ENCODE assay signal across 14 cellular contexts in genomic region chr9:4674783-4675182, GRCh38. TPM values are rescaled to one million over a fixed set of nuclear protein-coding genes. Genes with fewer than 3 reads are reported as not detected.
DNase-seq lines count a peak whose midpoint lies in the region; ATAC-seq and TF ChIP-seq lines count a peak whose summit lies in the region.
"Had no signal": no experiment of that assay in that cellular context is flagged by ENCODE, and none has a peak within 500 bp of the region (broad histone marks: within the 10 kb centered on the region; RNA-seq: fewer than 3 reads in every experiment).

No MANE protein-coding gene starts in this region.

- intact Hi-C loops in breast epithelium (cut with DNase I; ENCODE audit: low total_unique reads) (loop anchor here (5.0 kb wide), 1 partner anchor 218 kb away; no protein-coding TSS in a partner anchor), left lung (cut with DNase I) (no loop called here), Right ventricle myocardium superior (cut with DNase I) (no loop called here)

- no peak for TF ChIP-seq POLR2A in breast epithelium (IDR thresholded peaks at IDR 0.05)

- H3K4me3 ChIP-seq in breast epithelium (no peak overlapping the region), left lung (no peak overlapping the region)
- H3K4me3 ChIP-seq: esophagus muscularis mucosa, uterus had no signal

- peak; percentile 65 for DNase-seq in AG08396 (ENCODE audit: low spot score)
- peak; percentile 26 for DNase-seq in MV-4-11 (lab: John Stamatoyannopoulos, UW)
- no peak for DNase-seq in breast epithelium (ENCODE audit: low spot score in 2 of 2)
- no peak for DNase-seq in left lung
- no peak for DNase-seq in NOMO-1 treated with DMSO at 0.1 percent for 48 hours (lab: John Stamatoyannopoulos, UW; ENCODE audit: unreplicated experiment)
- no peak for DNase-seq in G401 (ENCODE audit: low spot score)
- DNase-seq in NCI-H510A treated with DMSO at 0.1 percent for 48 hours (lab: John Stamatoyannopoulos, UW) = no peak
- no peak for DNase-seq in Right ventricle myocardium superior
- DNase-seq: activated CD4-positive, alpha-beta T cell treated with anti-CD3 and anti-CD28 coated beads for 48 hours; central memory CD4-positive, alpha-beta T cell; NCI-H1048; SW 1271; uterus had no signal

- H3K27me3 ChIP-seq in breast epithelium = no peaks in the 10 kb centered on the region
- H3K27me3 ChIP-seq in left lung = no peaks in the 10 kb centered on the region
- H3K27me3 ChIP-seq: esophagus muscularis mucosa, uterus had no signal

- H3K36me3 ChIP-seq in breast epithelium (no peaks in the 10 kb centered on the region), left lung (no peaks in the 10 kb centered on the region)
- H3K36me3 ChIP-seq: esophagus muscularis mucosa, uterus had no signal

- H3K4me1 ChIP-seq in breast epithelium (no peaks in the 10 kb centered on the region), left lung (peaks cover 8% of the 10 kb centered on the region in 2 donors)
- H3K4me1 ChIP-seq: uterus had no signal

- in situ Hi-C loops in G401 (cut with HindIII; ENCODE audit: low sequenced_read_pairs) = no loop called here

- TF ChIP-seq CTCF in breast epithelium (IDR thresholded peaks at IDR 0.05) (no peak), left lung (IDR thresholded peaks at IDR 0.05) (no peak)

- peak overlapping the region; percentile 52 to 82 for H3K27ac ChIP-seq in breast epithelium
- peak overlapping the region; percentile 19 to 41 for H3K27ac ChIP-seq in left lung
- H3K27ac ChIP-seq: esophagus muscularis mucosa, uterus had no signal

- no peaks in the 10 kb centered on the region for H3K9me3 ChIP-seq in breast epithelium
- no peaks in the 10 kb centered on the region for H3K9me3 ChIP-seq in left lung
- H3K9me3 ChIP-seq: esophagus muscularis mucosa, uterus had no signal

- ATAC-seq in left lung = peak; percentile 14
- ATAC-seq in Right ventricle myocardium superior (ENCODE audit: poor library complexity) = no peak

RNA-seq across cellular contexts. Expression of gene CDC37L1, which starts 4.6 kb away (rescaled TPM):
- 10 to 100 TPM; 36.4 to 53.4 (median 42.7) TPM for total RNA-seq in breast epithelium
- total RNA-seq in left lung = 10 to 100 TPM; 14.5 to 16.4 TPM
- 10.7 and 20.7 TPM in 2 replicates for total RNA-seq in G401 (2014; rRNA removed; shearing (Covaris generic))
- 40.2 TPM for total RNA-seq in Right ventricle myocardium superior

RNA-seq across cellular contexts. Expression of gene SPATA6L, which starts 8.5 kb away (rescaled TPM):
- 10 to 100 TPM in 2 of 3 donors, 1 to 10 TPM in 1; 1.4 to 22.5 (median 14.4) TPM for total RNA-seq in breast epithelium
- 10 to 100 TPM in 1 of 2 donors, 1 to 10 TPM in 1; 9.4 to 10.1 TPM for total RNA-seq in left lung
- 0.34 and 0.80 TPM in 2 replicates for total RNA-seq in G401 (2014; rRNA removed; shearing (Covaris generic))
- 0.35 TPM for total RNA-seq in Right ventricle myocardium superior

RNA-seq across cellular contexts. Expression of gene PLPP6, which starts 12.7 kb away (rescaled TPM):
- total RNA-seq in breast epithelium (10 to 100 TPM in 1 of 3 donors, 1 to 10 TPM in 2; 6.4 to 13.2 (median 8.8) TPM), left lung (1 to 10 TPM; 5.7 to 6.3 TPM), Right ventricle myocardium superior (1.9 TPM)
- total RNA-seq in G401 (2014; rRNA removed; shearing (Covaris generic)) = 7.7 and 10.5 TPM in 2 replicates

Comparison
In these comparisons a context has a peak if more than half of its experiments do, and no peak if none do; other contexts are left out.
1. DNase-seq: peak in AG08396 (single experiment) and MV-4-11 (single experiment); none in breast epithelium (0 of 2), left lung (0 of 2), NOMO-1 treated with DMSO at 0.1 percent for 48 hours (single experiment), G401 (single experiment), NCI-H510A treated with DMSO at 0.1 percent for 48 hours (single experiment) and Right ventricle myocardium superior (single experiment).